25 cellular contexts compared by ENCODE assay signal in genomic region chrX:109218761-109219160, GRCh38.
DNase-seq lines count a peak whose midpoint lies in the region; ATAC-seq, FAIRE-seq and TF ChIP-seq lines count a peak whose summit lies in the region.
"Had no signal": no experiment of that assay in that cellular context is flagged by ENCODE, and none has a peak within 500 bp of the region (broad histone marks: within the 10 kb centered on the region; RNA-seq: fewer than 3 reads in every experiment).

No MANE protein-coding gene starts in this region.

- no peaks in the 10 kb centered on the region for H3K4me1 ChIP-seq in small intestine (ENCODE audit: control insufficient read depth in 2 of 2, insufficient read depth in 1 of 2, low read depth in 1 of 2, low read length in 1 of 2)
- no peaks in the 10 kb centered on the region for H3K4me1 ChIP-seq in mucosa of descending colon (ENCODE audit: low read depth)
- H3K4me1 ChIP-seq: A549, BE2C, BLaER1 had no signal

- FAIRE-seq in GM18507 (lab: Jason Lieb, UNC) (peak; percentile 57), small intestine (lab: Jason Lieb, UNC) (peak; percentile 23)
- FAIRE-seq: GM12878, GM12892 had no signal

- no peak for TF ChIP-seq CTCF in mucosa of descending colon (IDR thresholded peaks at IDR 0.05)

- intact Hi-C loops in Right ventricle myocardium inferior (cut with DNase I), result no loop called here
- intact Hi-C loops in mucosa of descending colon (cut with DNase I, micrococcal nuclease), result no loop called here

- no peaks in the 10 kb centered on the region for H3K9me3 ChIP-seq in small intestine (ENCODE audit: control insufficient read depth, low read depth)
- no peaks in the 10 kb centered on the region for H3K9me3 ChIP-seq in mucosa of descending colon
- H3K9me3 ChIP-seq: A549, BE2C, BLaER1 had no signal

- H3K27ac ChIP-seq in small intestine (ENCODE audit: low read depth in 1 of 2, low read length in 1 of 2), result no peak overlapping the region
- H3K27ac ChIP-seq: 22Rv1, A549, BLaER1 had no signal

- ATAC-seq in GM18907 (IDR thresholded peaks at IDR 0.05; ENCODE audit: unreplicated experiment), result peak; percentile 64
- peak; percentile 68 for ATAC-seq in HG03378 (IDR thresholded peaks at IDR 0.05; ENCODE audit: unreplicated experiment)
- no peak for ATAC-seq in Right ventricle myocardium inferior
- no peak for ATAC-seq in mucosa of descending colon
- ATAC-seq: A549, GM12878 had no signal

- WGBS in small intestine, 3 donors, result 0 to 3% (median 0%) methylated on average over 1 of the region's 1 CpG

- H3K36me3 ChIP-seq in small intestine (ENCODE audit: control insufficient read depth in 2 of 2, insufficient read depth in 2 of 2, low read length in 2 of 2), result no peaks in the 10 kb centered on the region
- H3K36me3 ChIP-seq in mucosa of descending colon (ENCODE audit: low read depth), result no peaks in the 10 kb centered on the region
- H3K36me3 ChIP-seq: BE2C, BLaER1 had no signal

- DNase-seq in GM18507 (ENCODE audit: extremely low spot score, insufficient read length, low read depth) (no peak), small intestine (peak; percentile 16), Right ventricle myocardium inferior (ENCODE audit: missing footprints) (no peak), mucosa of descending colon (no peak), NCI-H1436 treated with DMSO at 0.1 percent for 48 hours (lab: John Stamatoyannopoulos, UW) (no peak)
- DNase-seq: BE2C; C1 segment of cervical spinal cord; CD4-positive, alpha-beta memory T cell; CD4-positive, CD25-positive, alpha-beta regulatory T cell; CD8-positive, alpha-beta memory T cell; COR-L47; DMS 273 treated with DMSO at 0.1 percent for 48 hours; DMS153; DMS53; DMS79; DND-41; EL; GDM1 had no signal

- no peak overlapping the region for H3K4me3 ChIP-seq in small intestine (ENCODE audit: low read depth in 1 of 2, low read length in 2 of 2)
- no peak overlapping the region for H3K4me3 ChIP-seq in mucosa of descending colon
- H3K4me3 ChIP-seq: A549, BLaER1, GM12878 had no signal

- H3K27me3 ChIP-seq in small intestine (ENCODE audit: control insufficient read depth in 2 of 2, insufficient read depth in 2 of 2, low read length in 2 of 2), result no peaks in the 10 kb centered on the region
- H3K27me3 ChIP-seq: BE2C had no signal

Comparison
In these comparisons a context has a peak if more than half of its experiments do, and no peak if none do; other contexts are left out.
1. ATAC-seq: peak in GM18907 (single experiment) and HG03378 (single experiment); none in Right ventricle myocardium inferior (single experiment) and mucosa of descending colon (single experiment).